27 cellular contexts compared by ENCODE assay signal in genomic region chr10:28845009-28845682, GRCh38.
DNase-seq lines count a peak whose midpoint lies in the region; ATAC-seq and TF ChIP-seq lines count a peak whose summit lies in the region.
"Had no signal": no experiment of that assay in that cellular context is flagged by ENCODE, and none has a peak within 500 bp of the region (broad histone marks: within the 10 kb centered on the region; RNA-seq: fewer than 3 reads in every experiment).

No MANE protein-coding gene starts in this region.

- H3K9me3 ChIP-seq in smooth muscle cell (replicated peaks; ENCODE audit: low read depth), result no peaks in the 10 kb centered on the region
- H3K9me3 ChIP-seq: tibial artery had no signal

- no peaks in the 10 kb centered on the region; the same call in 1 of the 2 replicates for H3K9me2 ChIP-seq in GM23338 (ENCODE audit: insufficient read depth)

- peak; percentile 10 for DNase-seq in NCI-H82 (lab: John Stamatoyannopoulos, UW)
- no peak for DNase-seq in NCI-H82 treated with DMSO at 0.1 percent for 48 hours (lab: John Stamatoyannopoulos, UW; ENCODE audit: unreplicated experiment)
- DNase-seq in amniotic epithelial cell (ENCODE audit: low read depth), result peak; percentile 97
- peak; percentile 95 for DNase-seq in fibroblast of pulmonary artery (ENCODE audit: low read depth)
- DNase-seq in smooth muscle cell (lab: John Stamatoyannopoulos, UW; ENCODE audit: unreplicated experiment), result no peak
- DNase-seq in GM23338 (ENCODE audit: low spot score), result no peak
- no peak for DNase-seq in caudate nucleus (lab: John Stamatoyannopoulos, UW)
- no peak for DNase-seq in NCI-H2171 (lab: John Stamatoyannopoulos, UW)
- DNase-seq: activated CD4-positive, alpha-beta T cell treated with anti-CD3 and anti-CD28 coated beads, Interleukin-2, amount 10 ng/mL, durations not matched to agents 7 days and 5 days; activated naive CD4-positive, alpha-beta T cell; activated T-cell treated with anti-CD3 and anti-CD28 coated beads, Interleukin-2, amount 50 U/mL, for 48 hours; AML-193; CD4-positive, alpha-beta T cell; effector CD4-positive, alpha-beta T cell; KBM-7; left cardiac atrium; MM.1S; NCI-H1417 treated with DMSO at 0.1 percent for 48 hours; NCI-H446; NCI-H774; stimulated activated CD8-positive, alpha-beta memory T cell treated with anti-CD3 and anti-CD28 coated beads, Interleukin-4, amount 100 ng/mL, for 48 hours; T-helper 2 cell; tibial artery had no signal

- H3F3A ChIP-seq in smooth muscle cell (ENCODE audit: low read depth), result peaks cover 22% of the 10 kb centered on the region
- no peaks in the 10 kb centered on the region for H3F3A ChIP-seq in GM23338 (replicated peaks; ENCODE audit: low read depth)

- 29% methylated on average over 4 of the region's 4 CpGs for WGBS in smooth muscle cell (ENCODE audit: low lambda C conversion rate)

- H2AFZ ChIP-seq in smooth muscle cell (ENCODE audit: low read depth) (no peak overlapping the region), GM23338 (no peak overlapping the region)

- H3K4me1 ChIP-seq in smooth muscle cell (ENCODE audit: low read depth), result no peaks in the 10 kb centered on the region
- H3K4me1 ChIP-seq in GM23338 (ENCODE audit: insufficient read depth), result no peaks in the 10 kb centered on the region

- no peaks in the 10 kb centered on the region for H3K36me3 Mint-ChIP-seq in GM23338 (ENCODE audit: low read depth)
- H3K36me3 Mint-ChIP-seq: memory B cell had no signal

- H3K79me2 ChIP-seq in smooth muscle cell (ENCODE audit: low read depth), result no peaks in the 10 kb centered on the region
- no peaks in the 10 kb centered on the region for H3K79me2 ChIP-seq in GM23338 (replicated peaks; ENCODE audit: insufficient read depth)

- H3K4me2 ChIP-seq in smooth muscle cell (no peak overlapping the region), GM23338 (no peak overlapping the region)

- no peak overlapping the region for H3K9ac ChIP-seq in smooth muscle cell (ENCODE audit: low read depth)

- no peaks in the 10 kb centered on the region for H3K9me3 Mint-ChIP-seq in GM23338
- H3K9me3 Mint-ChIP-seq: activated CD4-positive, alpha-beta T cell treated with anti-CD3 and anti-CD28 coated beads, Interleukin-2, amount 10 ng/mL, durations not matched to agents 7 days and 5 days; CD4-positive, alpha-beta T cell; memory B cell had no signal

- no peaks in the 10 kb centered on the region for H3K27me3 Mint-ChIP-seq in GM23338 (ENCODE audit: insufficient read depth, low read depth, poor library complexity)
- H3K27me3 Mint-ChIP-seq: activated CD4-positive, alpha-beta T cell treated with anti-CD3 and anti-CD28 coated beads, Interleukin-2, amount 10 ng/mL, durations not matched to agents 7 days and 5 days; memory B cell had no signal

- no peaks in the 10 kb centered on the region for H3K4me1 Mint-ChIP-seq in GM23338
- H3K4me1 Mint-ChIP-seq: activated CD4-positive, alpha-beta T cell treated with anti-CD3 and anti-CD28 coated beads, Interleukin-2, amount 10 ng/mL, durations not matched to agents 7 days and 5 days; memory B cell had no signal

- no peak for TF ChIP-seq CTCF in fibroblast of pulmonary artery (IDR thresholded peaks at IDR 0.05; ENCODE audit: low read length, missing control alignments)
- TF ChIP-seq CTCF in smooth muscle cell (IDR thresholded peaks at IDR 0.05; ENCODE audit: borderline replicate concordance, insufficient read depth, poor library complexity, severe bottlenecking), result no peak
- TF ChIP-seq CTCF in GM23338 (conservative IDR thresholded peaks at IDR 0.05; ENCODE audit: low read depth in 2 of 2), result no peak

- H3K27me3 ChIP-seq in smooth muscle cell (ENCODE audit: low read depth) (no peaks in the 10 kb centered on the region), GM23338 (ENCODE audit: insufficient read depth) (no peaks in the 10 kb centered on the region)
- H3K27me3 ChIP-seq: tibial artery had no signal

- no peak overlapping the region for H3K27ac Mint-ChIP-seq in GM23338
- H3K27ac Mint-ChIP-seq: activated CD4-positive, alpha-beta T cell treated with anti-CD3 and anti-CD28 coated beads, Interleukin-2, amount 10 ng/mL, durations not matched to agents 7 days and 5 days; CD4-positive, alpha-beta T cell; memory B cell had no signal

- no peak overlapping the region for H3K4me3 Mint-ChIP-seq in GM23338
- H3K4me3 Mint-ChIP-seq: activated CD4-positive, alpha-beta T cell treated with anti-CD3 and anti-CD28 coated beads, Interleukin-2, amount 10 ng/mL, durations not matched to agents 7 days and 5 days; CD4-positive, alpha-beta T cell; memory B cell had no signal

- H3K27ac ChIP-seq in smooth muscle cell (ENCODE audit: low read depth) (peak overlapping the region; percentile 76), GM23338 (ENCODE audit: low read depth) (no peak overlapping the region), caudate nucleus (ENCODE audit: low read depth, low read length) (no peak overlapping the region)
- H3K27ac ChIP-seq: 22Rv1, epithelial cell of prostate, tibial artery had no signal

- no peak for ATAC-seq in GM23338
- ATAC-seq: left cardiac atrium, SK-N-SH treated with all-trans-retinoic acid at 6 μM for 48 hours had no signal

- H4K20me1 ChIP-seq in smooth muscle cell (ENCODE audit: low read depth) (no peaks in the 10 kb centered on the region), GM23338 (replicated peaks; ENCODE audit: insufficient read depth) (no peaks in the 10 kb centered on the region)

- H3K36me3 ChIP-seq in smooth muscle cell (ENCODE audit: low read depth) (no peaks in the 10 kb centered on the region), GM23338 (ENCODE audit: insufficient read depth) (no peaks in the 10 kb centered on the region)
- H3K36me3 ChIP-seq: tibial artery had no signal

- no peak overlapping the region for H3K4me3 ChIP-seq in fibroblast of pulmonary artery (replicated peaks; ENCODE audit: low read depth, low read length)
- H3K4me3 ChIP-seq in smooth muscle cell, result no peak overlapping the region
- no peak overlapping the region for H3K4me3 ChIP-seq in GM23338
- H3K4me3 ChIP-seq: tibial artery had no signal

TF ChIP-seq in GM23338, 12 proteins besides CTCF, POLR2A, EP300 and RAD21:
- TF ChIP-seq ZNF114 (CRISPR knock-in tag; IDR thresholded peaks at IDR 0.05) (no peak), JUNB (IDR thresholded peaks at IDR 0.05; ENCODE audit: unreplicated experiment) (no peak), NANOG (IDR thresholded peaks at IDR 0.05; ENCODE audit: borderline replicate concordance) (no peak), EZH2phosphoT487 (IDR thresholded peaks at IDR 0.05; ENCODE audit: unreplicated experiment) (no peak), EZH2 (IDR thresholded peaks at IDR 0.05; ENCODE audit: low read depth, unreplicated experiment) (no peak), STAT1 (IDR thresholded peaks at IDR 0.05; ENCODE audit: unreplicated experiment) (no peak), REST (IDR thresholded peaks at IDR 0.05; ENCODE audit: unreplicated experiment) (no peak), CREB1 (CRISPR knock-in tag; IDR thresholded peaks at IDR 0.05; ENCODE audit: low read depth) (no peak)

Comparison
In these comparisons a context has a peak if more than half of its experiments do, and no peak if none do; other contexts are left out.
1. DNase-seq: peak in NCI-H82 (single experiment), amniotic epithelial cell (single experiment) and fibroblast of pulmonary artery (single experiment); none in NCI-H82 treated with DMSO at 0.1 percent for 48 hours (single experiment), smooth muscle cell (single experiment), GM23338 (single experiment), caudate nucleus (0 of 61) and NCI-H2171 (single experiment).